ENCODE assay signal across 1 cellular context in genomic region chr16:55044366-55044975, GRCh38.
TF ChIP-seq lines count a peak whose summit lies in the region.

No MANE protein-coding gene starts in this region.

TF ChIP-seq in GM23338, 12 proteins besides CTCF, POLR2A, EP300 and RAD21 (continued from another document):
- TF ChIP-seq REST (IDR thresholded peaks at IDR 0.05; ENCODE audit: unreplicated experiment): no peak
- TF ChIP-seq EZH2phosphoT487 (IDR thresholded peaks at IDR 0.05; ENCODE audit: unreplicated experiment): no peak
- no peak for TF ChIP-seq POLR2AphosphoS5 (IDR thresholded peaks at IDR 0.05; ENCODE audit: low read depth)
- TF ChIP-seq EZH2 (IDR thresholded peaks at IDR 0.05; ENCODE audit: low read depth, unreplicated experiment): no peak
